8 cellular contexts compared by ENCODE assay signal in genomic region chr15:64596701-64597468, GRCh38.
A peak's percentile ranks its signal among the peaks of the same experiment; 100 is the strongest.
DNase-seq lines count a peak whose midpoint lies in the region; FAIRE-seq and TF ChIP-seq lines count a peak whose summit lies in the region.

No MANE protein-coding gene starts in this region.

- DNase-seq in DMS153 (lab: John Stamatoyannopoulos, UW), result peak; percentile 2
- DNase-seq in HAP-1 (ENCODE audit: low spot score in 2 of 2), result peak; percentile 70 to 93
- DNase-seq in NCI-H446 treated with DMSO at 0.1 percent for 48 hours (lab: John Stamatoyannopoulos, UW), result peak; percentile 70
- peak; percentile 46 for DNase-seq in stromal cell of bone marrow (ENCODE audit: low read depth)
- no peak for DNase-seq in stimulated activated CD4-positive, alpha-beta T cell treated with anti-CD3 and anti-CD28 coated beads, Interleukin-2, amount 100 ng/mL, for 48 hours
- DNase-seq in H54 (ENCODE audit: insufficient read length, low spot score), result no peak

- no peaks in the 10 kb centered on the region for H3K27me3 ChIP-seq in HAP-1 (ENCODE audit: low read depth)

- in situ Hi-C loops in HAP-1 (cut with MboI; ENCODE audit: low sequenced_read_pairs), result no loop called here

- H3K4me3 ChIP-seq in HAP-1, result no peak overlapping the region

- H3K4me1 ChIP-seq in HAP-1, result peaks cover 12% of the 10 kb centered on the region

- no peak for TF ChIP-seq POLR2A in H54 (IDR thresholded peaks at IDR 0.05; ENCODE audit: low read depth, low read length)

- H3K27ac ChIP-seq in angular gyrus (ENCODE audit: low read depth, low read length), result peak overlapping the region; percentile 84

- FAIRE-seq in islet of Langerhans (lab: Jason Lieb, UNC) (peak; percentile 88), H54 (lab: Jason Lieb, UNC) (no peak)

- H3K9me3 ChIP-seq in HAP-1, result no peaks in the 10 kb centered on the region

- no peaks in the 10 kb centered on the region for H3K36me3 ChIP-seq in HAP-1 (replicated peaks)

Comparison
In these comparisons a context has a peak if more than half of its experiments do, and no peak if none do; other contexts are left out.
1. DNase-seq: peak in DMS153 (single experiment), HAP-1 (2 of 2), NCI-H446 treated with DMSO at 0.1 percent for 48 hours (single experiment) and stromal cell of bone marrow (single experiment); none in stimulated activated CD4-positive, alpha-beta T cell treated with anti-CD3 and anti-CD28 coated beads, Interleukin-2, amount 100 ng/mL, for 48 hours (0 of 2) and H54 (single experiment).